Comparison of ENCODE assay signal across 8 cellular contexts in genomic region chr2:45014016-45014702, GRCh38. TPM values are rescaled to one million over a fixed set of nuclear protein-coding genes. Genes with fewer than 3 reads are reported as not detected.
DNase-seq lines count a peak whose midpoint lies in the region; ATAC-seq and TF ChIP-seq lines count a peak whose summit lies in the region.

No MANE protein-coding gene starts in this region.

- TF ChIP-seq CTCF in cardiac fibroblast (IDR thresholded peaks at IDR 0.05; ENCODE audit: low read depth, low read length) (peak; percentile 47), left lung (IDR thresholded peaks at IDR 0.05) (peak; percentile 42 to 57), testis (IDR thresholded peaks at IDR 0.05) (peak; percentile 50 to 68 (median 60))

- H3K4me1 ChIP-seq in left lung (peaks cover 16 to 28% of the 10 kb centered on the region in 2 donors), testis (peaks cover 14% of the 10 kb centered on the region)

- intact Hi-C loops in left lung (cut with DNase I) (no loop called here), testis (cut with DNase I; ENCODE audit: low total_unique reads) (no loop called here)

- H3K4me3 ChIP-seq in cardiac fibroblast (replicated peaks in 1 of 2; ENCODE audit: low read depth in 2 of 2, low read length in 2 of 2) (peak overlapping the region; percentile 39 to 48), left lung (peak overlapping the region; percentile 11 to 17), testis (peak overlapping the region; percentile 43 to 59)

- H3K9me3 ChIP-seq in left lung (no peaks in the 10 kb centered on the region), testis (no peaks in the 10 kb centered on the region)

- H3K36me3 ChIP-seq in left lung (no peaks in the 10 kb centered on the region), testis (ENCODE audit: low read depth, missing control alignments) (no peaks in the 10 kb centered on the region)

- peaks cover 56 to 98% of the 10 kb centered on the region in 2 donors for H3K27me3 ChIP-seq in left lung
- H3K27me3 ChIP-seq in testis, result no peaks in the 10 kb centered on the region

- no peak for TF ChIP-seq POLR2A in testis (IDR thresholded peaks at IDR 0.05)

- peak; percentile 24 for ATAC-seq in left lung

- DNase-seq in DMS153 (lab: John Stamatoyannopoulos, UW) (peak; percentile 19), DMS153 treated with DMSO at 0.1 percent for 48 hours (lab: John Stamatoyannopoulos, UW; ENCODE audit: unreplicated experiment) (no peak), NCI-H2227 (lab: John Stamatoyannopoulos, UW; ENCODE audit: unreplicated experiment) (peak; percentile 74), cardiac fibroblast (ENCODE audit: low read depth in 2 of 2) (peak; percentile 77 to 80), left lung (peak in 1 of 2 donors; percentile 80), testis (peak; percentile 70), middle frontal gyrus (ENCODE audit: extremely low spot score, low spot score) (no peak)
- no peak for DNase-seq in stimulated activated naive CD4-positive, alpha-beta T cell treated with Interleukin-2 at 50 U/mL for 16 hours (lab: John Stamatoyannopoulos, UW)

- no peak overlapping the region for H3K27ac ChIP-seq in left lung
- H3K27ac ChIP-seq in testis, result no peak overlapping the region

- 2 to 5% methylated on average over 23 to 54 of the region's 57 CpGs for WGBS in testis, 2 donors

RNA-seq across cellular contexts. Expression of gene SIX2, which starts 4.9 kb away (rescaled TPM):
- under 1 TPM; 0.26 to 0.29 TPM for total RNA-seq in left lung
- total RNA-seq in testis, result 1 to 10 TPM; 1.1 to 3.2 TPM
- polyA plus RNA-seq in testis (ENCODE audit: insufficient read depth, low read depth, low replicate concordance), result 1.1 TPM

Comparison
In these comparisons a context has a peak if more than half of its experiments do, and no peak if none do; other contexts are left out.
1. DNase-seq: peak in DMS153 (single experiment), NCI-H2227 (single experiment), cardiac fibroblast (2 of 2) and testis (single experiment); none in DMS153 treated with DMSO at 0.1 percent for 48 hours (single experiment), stimulated activated naive CD4-positive, alpha-beta T cell treated with Interleukin-2 at 50 U/mL for 16 hours (single experiment) and middle frontal gyrus (single experiment).
2. Peak in every context shown above with its lines, with median percentiles within 50 percentile points of each other: H3K4me3 ChIP-seq and CTCF ChIP-seq.